Comparison of ENCODE assay signal across 9 cellular contexts in the genomic region with DNA sequence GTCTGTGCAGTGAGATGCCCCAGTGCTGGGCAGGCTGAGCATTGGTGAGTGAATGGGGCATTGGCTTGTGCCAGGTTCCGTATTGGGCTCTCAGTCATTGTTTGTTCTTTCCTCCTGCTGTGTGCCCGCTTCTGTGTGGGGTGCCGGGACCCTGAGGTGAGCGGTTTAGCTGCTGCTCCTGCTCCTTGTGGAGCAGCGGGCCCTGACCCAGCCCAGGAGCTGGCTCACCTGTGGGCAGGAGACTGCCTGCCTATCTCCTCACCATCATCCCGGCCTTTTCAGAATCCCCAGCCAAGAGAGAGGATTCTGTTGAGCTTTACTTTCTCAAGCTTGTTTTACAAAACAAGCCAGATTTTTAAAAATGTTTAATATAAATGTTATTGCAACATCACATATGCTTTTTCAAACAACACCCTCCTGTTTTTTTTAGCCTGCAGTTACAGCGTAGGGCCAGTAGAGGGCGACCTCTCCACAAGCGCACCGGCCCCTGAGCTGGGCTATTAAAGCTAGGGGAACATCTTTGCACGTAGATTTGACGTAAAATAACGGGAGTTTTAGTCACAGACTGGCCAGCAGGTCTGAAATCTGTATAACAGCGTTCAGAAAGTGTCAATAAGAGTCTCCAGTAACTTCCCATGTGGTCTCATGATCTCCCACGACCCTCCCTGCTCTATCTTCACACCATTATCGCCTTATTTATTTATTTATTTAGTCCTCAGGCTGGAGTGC. TPM values are rescaled to one million over a fixed set of nuclear protein-coding genes. Genes with fewer than 3 reads are reported as not detected.
A peak's percentile ranks its signal among the peaks of the same experiment; 100 is the strongest.
DNase-seq lines count a peak whose midpoint lies in the region; ATAC-seq and TF ChIP-seq lines count a peak whose summit lies in the region.
"Had no signal": no experiment of that assay in that cellular context is flagged by ENCODE, and none has a peak within 500 bp of the region (broad histone marks: within the 10 kb centered on the region; RNA-seq: fewer than 3 reads in every experiment).

No MANE protein-coding gene starts in this region.

- CTCF ChIA-PET in activated CD8-positive, alpha-beta T cell treated with anti-CD3 and anti-CD28 coated beads, Interleukin-2, amount 10 ng/mL, durations not matched to agents 7 days and 5 days (lab: Charles Lee), result interaction anchor here (0.6 to 6.3 kb wide), 44 partner anchors 9 to 580 kb away, joined by 3 to 101 read pairs (median 5); partner anchors contain the start of genes ARHGEF17, FAM168A, PLEKHB1 and RELT

- DNase-seq in CD1c-positive myeloid dendritic cell (ENCODE audit: extremely low spot score), result peak; percentile 84
- peak; percentile 61 for DNase-seq in NCI-H774 (lab: John Stamatoyannopoulos, UW)
- DNase-seq in activated CD8-positive, alpha-beta T cell treated with anti-CD3 and anti-CD28 coated beads, Interleukin-2, amount 10 ng/mL, durations not matched to agents 7 days and 5 days, result peak; percentile 73
- DNase-seq in endothelial cell (ENCODE audit: low spot score), result peak; percentile 52
- DNase-seq in naive B cell, result peak; percentile 70
- DNase-seq in stimulated activated naive CD8-positive, alpha-beta T cell treated with anti-CD3 and anti-CD28 coated beads, Interleukin-15, amount 100 ng/mL, for 72 hours, result peak; percentile 60 to 66

- peaks cover 14% of the 10 kb centered on the region for H3K4me1 Mint-ChIP-seq in activated CD8-positive, alpha-beta T cell treated with anti-CD3 and anti-CD28 coated beads, Interleukin-2, amount 10 ng/mL, durations not matched to agents 7 days and 5 days (ENCODE audit: low read depth)
- peaks cover 12% of the 10 kb centered on the region for H3K4me1 Mint-ChIP-seq in endothelial cell (ENCODE audit: unreplicated experiment)
- H3K4me1 Mint-ChIP-seq in naive B cell, result peaks cover 2 to 11% (median 7%) of the 10 kb centered on the region in 3 donors
- no peaks in the 10 kb centered on the region for H3K4me1 Mint-ChIP-seq in stimulated activated naive CD8-positive, alpha-beta T cell treated with anti-CD3 and anti-CD28 coated beads, Interleukin-15, amount 100 ng/mL, for 72 hours

- peak; percentile 98 for TF ChIP-seq CTCF in endothelial cell (IDR thresholded peaks at IDR 0.05; ENCODE audit: unreplicated experiment)

- H3K27me3 Mint-ChIP-seq in activated CD8-positive, alpha-beta T cell treated with anti-CD3 and anti-CD28 coated beads, Interleukin-2, amount 10 ng/mL, durations not matched to agents 7 days and 5 days (ENCODE audit: low read depth), result peaks cover 2% of the 10 kb centered on the region
- peaks cover 10% of the 10 kb centered on the region for H3K27me3 Mint-ChIP-seq in endothelial cell (ENCODE audit: unreplicated experiment)
- peaks cover 0 to 18% (median 0%) of the 10 kb centered on the region in 3 donors for H3K27me3 Mint-ChIP-seq in naive B cell
- no peaks in the 10 kb centered on the region for H3K27me3 Mint-ChIP-seq in stimulated activated naive CD8-positive, alpha-beta T cell treated with anti-CD3 and anti-CD28 coated beads, Interleukin-15, amount 100 ng/mL, for 72 hours
- H3K27me3 Mint-ChIP-seq: stimulated activated naive CD8-positive, alpha-beta T cell treated with anti-CD3 and anti-CD28 coated beads, Interleukin-15, Interleukin-2, amounts not matched to agents 100 ng/mL and 50 ng/mL, for 24 hours had no signal

- POLR2A ChIA-PET in activated CD8-positive, alpha-beta T cell treated with anti-CD3 and anti-CD28 coated beads, Interleukin-2, amount 10 ng/mL, durations not matched to agents 7 days and 5 days (lab: Charles Lee), result interaction anchor here (1.0 to 1.1 kb wide), 2 partner anchors 21 to 24 kb away, joined by 3 read pairs; no protein-coding TSS in a partner anchor

- H3K9me3 Mint-ChIP-seq in activated CD8-positive, alpha-beta T cell treated with anti-CD3 and anti-CD28 coated beads, Interleukin-2, amount 10 ng/mL, durations not matched to agents 7 days and 5 days (ENCODE audit: insufficient read depth), result no peaks in the 10 kb centered on the region
- H3K9me3 Mint-ChIP-seq in endothelial cell (ENCODE audit: unreplicated experiment), result no peaks in the 10 kb centered on the region
- H3K9me3 Mint-ChIP-seq in naive B cell, result no peaks in the 10 kb centered on the region
- H3K9me3 Mint-ChIP-seq in stimulated activated naive CD8-positive, alpha-beta T cell treated with anti-CD3 and anti-CD28 coated beads, Interleukin-15, amount 100 ng/mL, for 72 hours, result no peaks in the 10 kb centered on the region
- H3K9me3 Mint-ChIP-seq: stimulated activated naive CD8-positive, alpha-beta T cell treated with anti-CD3 and anti-CD28 coated beads, Interleukin-15, Interleukin-2, amounts not matched to agents 100 ng/mL and 50 ng/mL, for 24 hours had no signal

- ATAC-seq in HG03280 (IDR thresholded peaks at IDR 0.05; ENCODE audit: unreplicated experiment) (peak; percentile 52), naive B cell (ENCODE audit: low read depth in 2 of 2) (peak; percentile 96 to 97), GM18909 (IDR thresholded peaks at IDR 0.05; ENCODE audit: poor library complexity, unreplicated experiment) (no peak)
- peak; percentile 66 for ATAC-seq in activated CD8-positive, alpha-beta T cell treated with anti-CD3 and anti-CD28 coated beads, Interleukin-2, amount 10 ng/mL, durations not matched to agents 7 days and 5 days
- ATAC-seq in stimulated activated naive CD8-positive, alpha-beta T cell treated with anti-CD3 and anti-CD28 coated beads, Interleukin-15, amount 100 ng/mL, for 72 hours, result peak; percentile 69

- H3K27ac Mint-ChIP-seq in activated CD8-positive, alpha-beta T cell treated with anti-CD3 and anti-CD28 coated beads, Interleukin-2, amount 10 ng/mL, durations not matched to agents 7 days and 5 days, result no peak overlapping the region
- H3K27ac Mint-ChIP-seq in endothelial cell (ENCODE audit: unreplicated experiment) (no peak overlapping the region), naive B cell (peak overlapping the region in 5 of 6 donors; percentile 72 to 91 (median 87))
- H3K27ac Mint-ChIP-seq in stimulated activated naive CD8-positive, alpha-beta T cell treated with anti-CD3 and anti-CD28 coated beads, Interleukin-15, amount 100 ng/mL, for 72 hours, result peak overlapping the region in 1 of 2 donors; percentile 61
- H3K27ac Mint-ChIP-seq: stimulated activated naive CD8-positive, alpha-beta T cell treated with anti-CD3 and anti-CD28 coated beads, Interleukin-15, Interleukin-2, amounts not matched to agents 100 ng/mL and 50 ng/mL, for 24 hours had no signal

- H3K36me3 Mint-ChIP-seq in activated CD8-positive, alpha-beta T cell treated with anti-CD3 and anti-CD28 coated beads, Interleukin-2, amount 10 ng/mL, durations not matched to agents 7 days and 5 days (ENCODE audit: low read depth), result no peaks in the 10 kb centered on the region
- H3K36me3 Mint-ChIP-seq in endothelial cell (ENCODE audit: low read depth, unreplicated experiment) (peaks cover 30% of the 10 kb centered on the region), naive B cell (no peaks in the 10 kb centered on the region)

- no peak overlapping the region for H3K4me3 Mint-ChIP-seq in activated CD8-positive, alpha-beta T cell treated with anti-CD3 and anti-CD28 coated beads, Interleukin-2, amount 10 ng/mL, durations not matched to agents 7 days and 5 days
- H3K4me3 Mint-ChIP-seq in endothelial cell (ENCODE audit: unreplicated experiment) (no peak overlapping the region), naive B cell (peak overlapping the region in 1 of 8 donors; percentile 74)
- H3K4me3 Mint-ChIP-seq in stimulated activated naive CD8-positive, alpha-beta T cell treated with anti-CD3 and anti-CD28 coated beads, Interleukin-15, amount 100 ng/mL, for 72 hours, result no peak overlapping the region
- H3K4me3 Mint-ChIP-seq: stimulated activated naive CD8-positive, alpha-beta T cell treated with anti-CD3 and anti-CD28 coated beads, Interleukin-15, Interleukin-2, amounts not matched to agents 100 ng/mL and 50 ng/mL, for 24 hours had no signal

RNA-seq across cellular contexts. Expression of gene RELT, which starts 25.1 kb away (rescaled TPM):
- total RNA-seq in activated CD8-positive, alpha-beta T cell treated with anti-CD3 and anti-CD28 coated beads, Interleukin-2, amount 10 ng/mL, durations not matched to agents 7 days and 5 days, result 10 to 100 TPM; 28.6 to 33.2 TPM
- total RNA-seq in endothelial cell (ENCODE audit: unreplicated experiment), result 15.2 TPM
- 10 to 100 TPM; 16.3 to 35.1 (median 21.2) TPM for polyA plus RNA-seq in naive B cell (ENCODE audit: low read depth in 6 of 6)

RNA-seq across cellular contexts. Expression of gene ARHGEF17, which starts 43.0 kb away (rescaled TPM):
- under 1 TPM in 1 of 2 experiments, not detected in 1; 0.18 TPM for total RNA-seq in activated CD8-positive, alpha-beta T cell treated with anti-CD3 and anti-CD28 coated beads, Interleukin-2, amount 10 ng/mL, durations not matched to agents 7 days and 5 days
- total RNA-seq in endothelial cell (ENCODE audit: unreplicated experiment), result 93.3 TPM
- not detected for polyA plus RNA-seq in naive B cell (ENCODE audit: low read depth in 6 of 6)

Comparison
In these comparisons a context has a peak if more than half of its experiments do, and no peak if none do; other contexts are left out.
1. H3K27ac Mint-ChIP-seq: peak in naive B cell (5 of 6); none in activated CD8-positive, alpha-beta T cell treated with anti-CD3 and anti-CD28 coated beads, Interleukin-2, amount 10 ng/mL, durations not matched to agents 7 days and 5 days (single experiment) and endothelial cell (single experiment).
2. RNA of gene ARHGEF17, which starts 43.0 kb away (total RNA-seq): 93.3 TPM in endothelial cell (single experiment); 0.18 TPM in activated CD8-positive, alpha-beta T cell treated with anti-CD3 and anti-CD28 coated beads, Interleukin-2, amount 10 ng/mL, durations not matched to agents 7 days and 5 days; every median in the first group is over 10 times any median in the second.
3. Peak in every context shown above with its lines, with median percentiles within 50 percentile points of each other: DNase-seq.